ENCODE assay signal across 22 cellular contexts in genomic region chr2:232485757-232486557, GRCh38. TPM values are rescaled to one million over a fixed set of nuclear protein-coding genes. Genes with fewer than 3 reads are reported as not detected.
A peak's percentile ranks its signal among the peaks of the same experiment; 100 is the strongest.
DNase-seq lines count a peak whose midpoint lies in the region; ATAC-seq and TF ChIP-seq lines count a peak whose summit lies in the region.
"Had no signal": no experiment of that assay in that cellular context is flagged by ENCODE, and none has a peak within 500 bp of the region (broad histone marks: within the 10 kb centered on the region; RNA-seq: fewer than 3 reads in every experiment).

No MANE protein-coding gene starts in this region.

- 1 to 3% methylated on average over 23 to 62 of the region's 111 CpGs for WGBS in testis, 2 donors

- no peaks in the 10 kb centered on the region for H3K36me3 ChIP-seq in WERI-Rb-1
- no peaks in the 10 kb centered on the region for H3K36me3 ChIP-seq in testis (ENCODE audit: low read depth, missing control alignments)
- H3K36me3 ChIP-seq: vagina had no signal

- H3K27me3 ChIP-seq in WERI-Rb-1 (ENCODE audit: insufficient read depth, low read depth, severe bottlenecking) (peaks cover 42% of the 10 kb centered on the region), testis (no peaks in the 10 kb centered on the region)

- H3K27me3 Mint-ChIP-seq in activated naive CD8-positive, alpha-beta T cell treated with anti-CD3 and anti-CD28 coated beads, Interleukin-2, amount 10 ng/mL, durations not matched to agents 7 days and 5 days, result peaks cover 45% of the 10 kb centered on the region
- H3K27me3 Mint-ChIP-seq in activated naive CD8-positive, alpha-beta T cell treated with anti-CD3 and anti-CD28 coated beads, Interleukin-2, amount 50 U/mL, for 24 hours, result peaks cover 34% of the 10 kb centered on the region

- peaks cover 4% of the 10 kb centered on the region for H3K4me1 ChIP-seq in testis

- intact Hi-C loops in testis (cut with DNase I; ENCODE audit: low total_unique reads), result no loop called here

- no peaks in the 10 kb centered on the region for H3K36me3 Mint-ChIP-seq in activated naive CD8-positive, alpha-beta T cell treated with anti-CD3 and anti-CD28 coated beads, Interleukin-2, amount 10 ng/mL, durations not matched to agents 7 days and 5 days
- no peaks in the 10 kb centered on the region for H3K36me3 Mint-ChIP-seq in activated naive CD8-positive, alpha-beta T cell treated with anti-CD3 and anti-CD28 coated beads, Interleukin-2, amount 50 U/mL, for 24 hours (ENCODE audit: low read depth)
- H3K36me3 Mint-ChIP-seq: naive B cell had no signal

- no peak overlapping the region for H3K27ac Mint-ChIP-seq in activated naive CD8-positive, alpha-beta T cell treated with anti-CD3 and anti-CD28 coated beads, Interleukin-2, amount 10 ng/mL, durations not matched to agents 7 days and 5 days
- H3K27ac Mint-ChIP-seq in activated naive CD8-positive, alpha-beta T cell treated with anti-CD3 and anti-CD28 coated beads, Interleukin-2, amount 50 U/mL, for 24 hours, result no peak overlapping the region
- H3K27ac Mint-ChIP-seq: activated CD4-positive, alpha-beta T cell treated with anti-CD3 and anti-CD28 coated beads, Interleukin-2, amount 10 ng/mL, durations not matched to agents 24 days and 14 days; activated T-cell treated with anti-CD3 and anti-CD28 coated beads, Interleukin-2, amount 50 U/mL, for 24 hours; stimulated activated naive CD8-positive, alpha-beta T cell treated with anti-CD3 and anti-CD28 coated beads, Interleukin-15, amount 100 ng/mL, for 72 hours; T-helper 2 cell treated with Interferon-gamma antibody and Interleukin-4, amounts not matched to agents 5 μg/mL and 100 μg/mL, for 36 hours had no signal

- H3K4me3 ChIP-seq in WERI-Rb-1 (ENCODE audit: low read depth, low read length) (peak overlapping the region; percentile 38), testis (peak overlapping the region; percentile 12 to 38)
- H3K4me3 ChIP-seq: GM12878, lung, vagina had no signal

- no peaks in the 10 kb centered on the region for H3K9me3 Mint-ChIP-seq in activated naive CD8-positive, alpha-beta T cell treated with anti-CD3 and anti-CD28 coated beads, Interleukin-2, amount 10 ng/mL, durations not matched to agents 7 days and 5 days
- no peaks in the 10 kb centered on the region for H3K9me3 Mint-ChIP-seq in activated naive CD8-positive, alpha-beta T cell treated with anti-CD3 and anti-CD28 coated beads, Interleukin-2, amount 50 U/mL, for 24 hours
- H3K9me3 Mint-ChIP-seq: activated CD4-positive, alpha-beta T cell treated with anti-CD3 and anti-CD28 coated beads, Interleukin-2, amount 10 ng/mL, durations not matched to agents 24 days and 14 days; activated T-cell treated with anti-CD3 and anti-CD28 coated beads, Interleukin-2, amount 50 U/mL, for 24 hours; central memory CD8-positive, alpha-beta T cell; naive B cell; stimulated activated naive CD8-positive, alpha-beta T cell treated with anti-CD3 and anti-CD28 coated beads, Interleukin-15, amount 100 ng/mL, for 72 hours; T-helper 2 cell treated with Interferon-gamma antibody and Interleukin-4, amounts not matched to agents 5 μg/mL and 100 μg/mL, for 36 hours had no signal

- no peak for ATAC-seq in activated naive CD8-positive, alpha-beta T cell treated with anti-CD3 and anti-CD28 coated beads, Interleukin-2, amount 10 ng/mL, durations not matched to agents 7 days and 5 days (ENCODE audit: low read depth)
- no peak for ATAC-seq in activated naive CD8-positive, alpha-beta T cell treated with anti-CD3 and anti-CD28 coated beads, Interleukin-2, amount 50 U/mL, for 24 hours
- ATAC-seq in HG03439 (IDR thresholded peaks at IDR 0.05; ENCODE audit: unreplicated experiment), result no peak
- ATAC-seq: GM12878, HCT116 had no signal

- no peaks in the 10 kb centered on the region for H3K4me1 Mint-ChIP-seq in activated naive CD8-positive, alpha-beta T cell treated with anti-CD3 and anti-CD28 coated beads, Interleukin-2, amount 10 ng/mL, durations not matched to agents 7 days and 5 days
- H3K4me1 Mint-ChIP-seq in activated naive CD8-positive, alpha-beta T cell treated with anti-CD3 and anti-CD28 coated beads, Interleukin-2, amount 50 U/mL, for 24 hours, result peaks cover 6% of the 10 kb centered on the region
- H3K4me1 Mint-ChIP-seq: central memory CD8-positive, alpha-beta T cell had no signal

- H3K4me3 Mint-ChIP-seq in activated naive CD8-positive, alpha-beta T cell treated with anti-CD3 and anti-CD28 coated beads, Interleukin-2, amount 10 ng/mL, durations not matched to agents 7 days and 5 days, result no peak overlapping the region
- H3K4me3 Mint-ChIP-seq in activated naive CD8-positive, alpha-beta T cell treated with anti-CD3 and anti-CD28 coated beads, Interleukin-2, amount 50 U/mL, for 24 hours, result no peak overlapping the region
- H3K4me3 Mint-ChIP-seq: activated CD4-positive, alpha-beta T cell treated with anti-CD3 and anti-CD28 coated beads, Interleukin-2, amount 10 ng/mL, durations not matched to agents 24 days and 14 days; T-helper 2 cell treated with Interferon-gamma antibody and Interleukin-4, amounts not matched to agents 5 μg/mL and 100 μg/mL, for 36 hours had no signal

- DNase-seq in activated naive CD8-positive, alpha-beta T cell treated with anti-CD3 and anti-CD28 coated beads, Interleukin-2, amount 10 ng/mL, durations not matched to agents 7 days and 5 days, result peak; percentile 38
- no peak for DNase-seq in activated naive CD8-positive, alpha-beta T cell treated with anti-CD3 and anti-CD28 coated beads, Interleukin-2, amount 50 U/mL, for 24 hours
- DNase-seq in WERI-Rb-1 (no peak), left kidney (ENCODE audit: low read depth, low spot score) (peak; percentile 72), testis (no peak), NCI-H2029 (lab: John Stamatoyannopoulos, UW) (no peak), Ammon's horn (ENCODE audit: low spot score) (no peak)
- DNase-seq: activated CD4-positive, alpha-beta T cell treated with anti-CD3 and anti-CD28 coated beads, Interleukin-2, amount 10 ng/mL, durations not matched to agents 24 days and 14 days; activated T-cell treated with anti-CD3 and anti-CD28 coated beads, Interleukin-2, amount 50 U/mL, for 24 hours; COR-L47; naive B cell; NCI-H345; stimulated activated naive CD8-positive, alpha-beta T cell treated with anti-CD3 and anti-CD28 coated beads, Interleukin-15, amount 100 ng/mL, for 72 hours had no signal

- no peak for TF ChIP-seq CTCF in WERI-Rb-1 (IDR thresholded peaks at IDR 0.05; ENCODE audit: low read depth, low read length)
- TF ChIP-seq CTCF in testis (IDR thresholded peaks at IDR 0.05), result no peak

- H3K9me3 ChIP-seq in WERI-Rb-1 (ENCODE audit: severe bottlenecking) (no peaks in the 10 kb centered on the region), testis (no peaks in the 10 kb centered on the region)
- H3K9me3 ChIP-seq: vagina had no signal

- H3K27ac ChIP-seq in WERI-Rb-1, result no peak overlapping the region
- no peak overlapping the region for H3K27ac ChIP-seq in testis
- H3K27ac ChIP-seq: vagina had no signal

- POLR2A ChIA-PET in activated naive CD8-positive, alpha-beta T cell treated with anti-CD3 and anti-CD28 coated beads, Interleukin-2, amount 10 ng/mL, durations not matched to agents 7 days and 5 days (lab: Charles Lee), result no interaction called here

- no peak for TF ChIP-seq POLR2A in testis (IDR thresholded peaks at IDR 0.05)

RNA-seq across cellular contexts. Expression of gene ECEL1, which starts 1.7 kb away (rescaled TPM):
- not detected for total RNA-seq in activated naive CD8-positive, alpha-beta T cell treated with anti-CD3 and anti-CD28 coated beads, Interleukin-2, amount 10 ng/mL, durations not matched to agents 7 days and 5 days
- 1 to 10 TPM; 2.7 to 8.7 TPM for total RNA-seq in testis
- 4.3 TPM for polyA plus RNA-seq in testis (ENCODE audit: insufficient read depth, low read depth, low replicate concordance)
- total RNA-seq: GM12878, HT-29, vagina had no signal
- polyA plus RNA-seq: GM12878 had no signal

RNA-seq across cellular contexts. Expression of gene ALPI, which starts 30.0 kb away (rescaled TPM):
- total RNA-seq in activated naive CD8-positive, alpha-beta T cell treated with anti-CD3 and anti-CD28 coated beads, Interleukin-2, amount 10 ng/mL, durations not matched to agents 7 days and 5 days, result not detected
- total RNA-seq in testis, result under 1 TPM in 1 of 2 donors, not detected in 1; 0.43 TPM
- polyA plus RNA-seq in testis (ENCODE audit: insufficient read depth, low read depth, low replicate concordance), result 0.16 TPM
- total RNA-seq: activated CD4-positive, alpha-beta T cell treated with anti-CD3 and anti-CD28 coated beads, Interleukin-2, amount 10 ng/mL, durations not matched to agents 24 days and 14 days; GM12878; HT-29; lung; vagina had no signal
- polyA plus RNA-seq: GM12878, lung had no signal

RNA-seq across cellular contexts. Expression of gene PRSS56, which starts 34.2 kb away (rescaled TPM):
- not detected for total RNA-seq in activated naive CD8-positive, alpha-beta T cell treated with anti-CD3 and anti-CD28 coated beads, Interleukin-2, amount 10 ng/mL, durations not matched to agents 7 days and 5 days
- 1 to 10 TPM in 1 of 2 donors, under 1 TPM in 1; 0.87 to 1.2 TPM for total RNA-seq in testis
- 0.86 TPM for polyA plus RNA-seq in testis (ENCODE audit: insufficient read depth, low read depth, low replicate concordance)
- total RNA-seq: activated CD4-positive, alpha-beta T cell treated with anti-CD3 and anti-CD28 coated beads, Interleukin-2, amount 10 ng/mL, durations not matched to agents 24 days and 14 days; GM12878; HT-29; lung; vagina had no signal
- polyA plus RNA-seq: adipose tissue, GM12878, lung had no signal

RNA-seq across cellular contexts. Expression of gene CHRND, which starts 40.0 kb away (rescaled TPM):
- total RNA-seq in activated naive CD8-positive, alpha-beta T cell treated with anti-CD3 and anti-CD28 coated beads, Interleukin-2, amount 10 ng/mL, durations not matched to agents 7 days and 5 days, result not detected
- total RNA-seq in testis, result under 1 TPM; 0.16 to 0.56 TPM
- polyA plus RNA-seq in testis (ENCODE audit: insufficient read depth, low read depth, low replicate concordance), result 0.63 TPM
- total RNA-seq: activated CD4-positive, alpha-beta T cell treated with anti-CD3 and anti-CD28 coated beads, Interleukin-2, amount 10 ng/mL, durations not matched to agents 24 days and 14 days; GM12878; HT-29; lung; vagina had no signal
- polyA plus RNA-seq: GM12878, lung had no signal

RNA-seq across cellular contexts. Expression of gene CHRNG, which starts 53.5 kb away (rescaled TPM):
- total RNA-seq in activated naive CD8-positive, alpha-beta T cell treated with anti-CD3 and anti-CD28 coated beads, Interleukin-2, amount 10 ng/mL, durations not matched to agents 7 days and 5 days, result not detected
- total RNA-seq in testis, result not detected
- 0.26 TPM for polyA plus RNA-seq in testis (ENCODE audit: insufficient read depth, low read depth, low replicate concordance)
- total RNA-seq: activated CD4-positive, alpha-beta T cell treated with anti-CD3 and anti-CD28 coated beads, Interleukin-2, amount 10 ng/mL, durations not matched to agents 24 days and 14 days; GM12878; HT-29; lung; vagina had no signal
- polyA plus RNA-seq: adipose tissue, lung had no signal

Comparison
In these comparisons a context has a peak if more than half of its experiments do, and no peak if none do; other contexts are left out.
1. DNase-seq: peak in activated naive CD8-positive, alpha-beta T cell treated with anti-CD3 and anti-CD28 coated beads, Interleukin-2, amount 10 ng/mL, durations not matched to agents 7 days and 5 days (single experiment) and left kidney (single experiment); none in activated naive CD8-positive, alpha-beta T cell treated with anti-CD3 and anti-CD28 coated beads, Interleukin-2, amount 50 U/mL, for 24 hours (single experiment), WERI-Rb-1 (single experiment), testis (single experiment), NCI-H2029 (single experiment) and Ammon's horn (single experiment).